ENCODE assay signal across 27 cellular contexts in the genomic region with DNA sequence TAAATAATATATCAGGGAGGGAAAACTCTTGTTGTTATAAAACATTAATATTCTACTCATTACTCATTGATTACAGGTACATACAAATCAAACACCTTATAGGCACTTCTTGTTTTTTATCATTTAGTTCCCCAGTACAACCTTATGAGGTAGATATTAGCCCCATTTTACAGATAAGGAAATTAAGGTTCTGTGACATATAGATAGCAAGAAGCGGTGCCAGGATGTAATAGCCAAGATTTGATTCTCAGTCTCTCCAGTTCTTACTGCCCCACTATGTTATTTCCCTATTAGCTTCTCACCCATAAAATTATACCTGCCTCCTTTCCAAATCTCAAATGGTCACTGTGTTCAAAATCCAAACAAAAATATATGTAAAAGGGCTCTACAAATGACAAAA.
"Had no signal": no experiment of that assay in that cellular context is flagged by ENCODE, and none has a peak within 500 bp of the region (broad histone marks: within the 10 kb centered on the region; RNA-seq: fewer than 3 reads in every experiment).

No MANE protein-coding gene starts in this region.

- H3K9me3 ChIP-seq: colonic mucosa, esophagus muscularis mucosa, esophagus squamous epithelium, gastrocnemius medialis, gastroesophageal sphincter, heart left ventricle, heart right ventricle had no signal

- ATAC-seq: effector memory CD8-positive, alpha-beta T cell; foreskin keratinocyte; gastrocnemius medialis; gastroesophageal sphincter; heart left ventricle; heart right ventricle had no signal

- H3K27ac ChIP-seq: colonic mucosa, coronary artery, dorsolateral prefrontal cortex, epithelial cell of prostate, esophagus muscularis mucosa, esophagus squamous epithelium, foreskin keratinocyte, gastrocnemius medialis, gastroesophageal sphincter, heart left ventricle, heart right ventricle had no signal

- H3K4me1 ChIP-seq: colonic mucosa, esophagus muscularis mucosa, gastrocnemius medialis, gastroesophageal sphincter, heart left ventricle had no signal

- FAIRE-seq: colon, endometrium, endothelial cell of umbilical vein, frontal cortex had no signal

- DNase-seq: colonic mucosa; cortex of kidney; dermis blood vessel endothelial cell; dorsolateral prefrontal cortex; effector CD4-positive, alpha-beta T cell; effector CD8-positive, alpha-beta T cell; effector memory CD4-positive, alpha-beta T cell; effector memory CD8-positive, alpha-beta T cell; endodermal cell; erythroblast; esophagus squamous epithelium; foreskin fibroblast; foreskin keratinocyte; foreskin melanocyte; gastrocnemius medialis; glutamatergic neuron; head of caudate nucleus; heart right ventricle had no signal

- H3K36me3 ChIP-seq: colonic mucosa, esophagus muscularis mucosa, gastrocnemius medialis, gastroesophageal sphincter, heart left ventricle, heart right ventricle had no signal

- H3K4me3 ChIP-seq: colonic mucosa, coronary artery, dorsolateral prefrontal cortex, esophagus muscularis mucosa, esophagus squamous epithelium, gastrocnemius medialis, gastroesophageal sphincter, heart left ventricle, heart right ventricle had no signal

- H3K27me3 ChIP-seq: colonic mucosa, dorsolateral prefrontal cortex, esophagus muscularis mucosa, esophagus squamous epithelium, foreskin keratinocyte, gastrocnemius medialis, gastroesophageal sphincter, heart left ventricle, heart right ventricle had no signal
